ENCODE assay signal across 13 cellular contexts in the genomic region with DNA sequence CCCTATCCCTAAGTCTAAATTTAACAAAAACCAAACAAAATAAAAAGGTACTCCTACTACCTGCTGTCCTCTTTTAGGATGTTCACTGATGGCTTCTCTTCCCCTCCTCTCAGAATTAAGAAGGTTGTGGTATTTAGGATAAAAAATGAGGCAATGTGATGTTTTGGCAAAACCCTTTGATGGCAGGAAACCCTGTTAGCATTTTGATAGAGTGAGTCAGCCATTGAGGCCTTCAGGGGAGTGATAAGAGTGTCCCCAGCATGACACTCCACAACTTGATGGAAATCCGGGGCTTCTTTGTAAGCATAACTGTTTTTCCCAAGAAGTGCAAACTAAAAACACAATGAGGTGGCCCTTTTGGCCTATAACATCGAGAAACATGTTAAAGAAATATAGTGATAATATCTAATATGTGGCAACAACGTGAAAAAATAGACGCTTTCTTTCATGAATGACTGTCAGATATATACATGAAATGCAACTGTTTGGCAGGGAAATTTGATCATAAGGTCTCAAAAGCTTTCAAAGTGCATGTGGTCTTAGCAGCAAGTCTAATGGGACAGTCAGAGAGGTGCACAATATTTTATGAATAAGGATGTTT. TPM values are rescaled to one million over a fixed set of nuclear protein-coding genes. Genes with fewer than 3 reads are reported as not detected.
A peak's percentile ranks its signal among the peaks of the same experiment; 100 is the strongest.
DNase-seq lines count a peak whose midpoint lies in the region; ATAC-seq, FAIRE-seq and TF ChIP-seq lines count a peak whose summit lies in the region.
"Had no signal": no experiment of that assay in that cellular context is flagged by ENCODE, and none has a peak within 500 bp of the region (broad histone marks: within the 10 kb centered on the region; RNA-seq: fewer than 3 reads in every experiment).

No MANE protein-coding gene starts in this region.

- peak in 1 of 3 donors; percentile 37 for DNase-seq in CD4-positive, CD25-positive, alpha-beta regulatory T cell
- DNase-seq in HTR-8/SVneo (ENCODE audit: insufficient read length, low spot score), result peak; percentile 47
- DNase-seq in activated T-cell treated with anti-CD3 and anti-CD28 coated beads, Interleukin-2, amount 50 U/mL, for 72 hours, result no peak
- DNase-seq in foreskin fibroblast, result peak; percentile 52 to 74
- no peak for DNase-seq in middle frontal gyrus (ENCODE audit: extremely low spot score, low spot score)
- no peak for DNase-seq in MM.1S
- DNase-seq in activated CD4-positive, alpha-beta T cell treated with anti-CD3 and anti-CD28 coated beads for 4 hours, result no peak
- DNase-seq: DMS79 treated with DMSO at 0.1 percent for 48 hours, naive B cell, NCI-H524 treated with DMSO at 0.1 percent for 48 hours had no signal

- peak overlapping the region in 1 of 3 donors; percentile 40 for H3K27ac Mint-ChIP-seq in CD4-positive, CD25-positive, alpha-beta regulatory T cell
- H3K27ac Mint-ChIP-seq in activated T-cell treated with anti-CD3 and anti-CD28 coated beads, Interleukin-2, amount 50 U/mL, for 72 hours, result peak overlapping the region; percentile 45
- H3K27ac Mint-ChIP-seq: naive B cell had no signal

- H3K27ac ChIP-seq in CD4-positive, CD25-positive, alpha-beta regulatory T cell (ENCODE audit: insufficient read depth, low read length, poor library complexity, severe bottlenecking), result no peak overlapping the region
- H3K27ac ChIP-seq in MM.1S (ENCODE audit: low read length), result no peak overlapping the region
- H3K27ac ChIP-seq: gastroesophageal sphincter, tibial nerve had no signal

- H3K27me3 Mint-ChIP-seq in CD4-positive, CD25-positive, alpha-beta regulatory T cell, result no peaks in the 10 kb centered on the region
- no peaks in the 10 kb centered on the region for H3K27me3 Mint-ChIP-seq in activated T-cell treated with anti-CD3 and anti-CD28 coated beads, Interleukin-2, amount 50 U/mL, for 72 hours (ENCODE audit: low read depth)
- H3K27me3 Mint-ChIP-seq: naive B cell had no signal

- no peak overlapping the region for H3K4me3 ChIP-seq in CD4-positive, CD25-positive, alpha-beta regulatory T cell (ENCODE audit: low read depth, low read length)
- H3K4me3 ChIP-seq in foreskin fibroblast (ENCODE audit: low read depth in 1 of 2, low read length in 2 of 2) (no peak overlapping the region), MM.1S (ENCODE audit: low read length) (no peak overlapping the region)
- H3K4me3 ChIP-seq: gastroesophageal sphincter, tibial nerve had no signal

- H3K4me2 ChIP-seq in MM.1S (ENCODE audit: low read depth, low read length), result no peak overlapping the region

- ATAC-seq in CD4-positive, CD25-positive, alpha-beta regulatory T cell (ENCODE audit: low read depth in 2 of 2), result peak; percentile 48 to 56
- peak; percentile 32 to 55 for ATAC-seq in activated T-cell treated with anti-CD3 and anti-CD28 coated beads, Interleukin-2, amount 50 U/mL, for 72 hours (replicated peaks in 1 of 2)
- no peak for ATAC-seq in HG03432 (IDR thresholded peaks at IDR 0.05; ENCODE audit: unreplicated experiment)
- ATAC-seq: gastroesophageal sphincter had no signal

- TF ChIP-seq CTCF in foreskin fibroblast (IDR thresholded peaks at IDR 0.05; ENCODE audit: low read depth, low read length) (no peak), MM.1S (IDR thresholded peaks at IDR 0.05; ENCODE audit: low read length) (no peak)

- H3K4me3 Mint-ChIP-seq in CD4-positive, CD25-positive, alpha-beta regulatory T cell, result peak overlapping the region in 1 of 4 donors; percentile 70
- peak overlapping the region; percentile 32 to 53 for H3K4me3 Mint-ChIP-seq in activated T-cell treated with anti-CD3 and anti-CD28 coated beads, Interleukin-2, amount 50 U/mL, for 72 hours
- H3K4me3 Mint-ChIP-seq: naive B cell had no signal

- no peaks in the 10 kb centered on the region for H3K36me3 ChIP-seq in CD4-positive, CD25-positive, alpha-beta regulatory T cell (ENCODE audit: control insufficient read depth, insufficient read depth, low read length)
- no peaks in the 10 kb centered on the region for H3K36me3 ChIP-seq in MM.1S (replicated peaks; ENCODE audit: insufficient read depth, low read length)
- H3K36me3 ChIP-seq: gastroesophageal sphincter, tibial nerve had no signal

- peaks cover 19 to 50% (median 38%) of the 10 kb centered on the region in 4 donors for H3K4me1 Mint-ChIP-seq in CD4-positive, CD25-positive, alpha-beta regulatory T cell
- peaks cover 76% of the 10 kb centered on the region for H3K4me1 Mint-ChIP-seq in activated T-cell treated with anti-CD3 and anti-CD28 coated beads, Interleukin-2, amount 50 U/mL, for 72 hours (ENCODE audit: low read depth)

- H3K4me1 ChIP-seq in CD4-positive, CD25-positive, alpha-beta regulatory T cell (ENCODE audit: control insufficient read depth, insufficient read depth, low read length, poor library complexity, severe bottlenecking), result peaks cover 29% of the 10 kb centered on the region
- H3K4me1 ChIP-seq in MM.1S (ENCODE audit: low read length), result peaks cover 26% of the 10 kb centered on the region

- H3K9ac ChIP-seq in MM.1S (ENCODE audit: low read length), result no peak overlapping the region

- H3K9me2 ChIP-seq in MM.1S (replicated peaks; ENCODE audit: insufficient read depth, low read length), result no peaks in the 10 kb centered on the region

- no peaks in the 10 kb centered on the region for H3K27me3 ChIP-seq in CD4-positive, CD25-positive, alpha-beta regulatory T cell (ENCODE audit: control insufficient read depth, insufficient read depth, low read length)
- H3K27me3 ChIP-seq in MM.1S (replicated peaks; ENCODE audit: insufficient read depth, low read length), result no peaks in the 10 kb centered on the region
- H3K27me3 ChIP-seq: gastroesophageal sphincter, tibial nerve had no signal

- H3K79me2 ChIP-seq in MM.1S (ENCODE audit: low read length), result no peaks in the 10 kb centered on the region

- H2AFZ ChIP-seq in MM.1S (ENCODE audit: low read length), result no peak overlapping the region

- H3K9me3 ChIP-seq in CD4-positive, CD25-positive, alpha-beta regulatory T cell (ENCODE audit: control insufficient read depth in 2 of 2, low read length in 2 of 2), result no peaks in the 10 kb centered on the region
- no peaks in the 10 kb centered on the region for H3K9me3 ChIP-seq in MM.1S (replicated peaks; ENCODE audit: insufficient read depth, low read length)
- H3K9me3 ChIP-seq: gastroesophageal sphincter, tibial nerve had no signal

- peaks cover 23% of the 10 kb centered on the region for H3F3A ChIP-seq in MM.1S (ENCODE audit: insufficient read depth, low read length)

- peaks cover 0 to 2% (median 0%) of the 10 kb centered on the region in 7 donors for H3K9me3 Mint-ChIP-seq in CD4-positive, CD25-positive, alpha-beta regulatory T cell
- peaks cover 0 to 2% of the 10 kb centered on the region in 2 donors for H3K9me3 Mint-ChIP-seq in activated T-cell treated with anti-CD3 and anti-CD28 coated beads, Interleukin-2, amount 50 U/mL, for 72 hours
- H3K9me3 Mint-ChIP-seq: naive B cell had no signal

- no peaks in the 10 kb centered on the region for H4K20me1 ChIP-seq in MM.1S (ENCODE audit: insufficient read depth, low read length)

- FAIRE-seq in HTR-8/SVneo (lab: Jason Lieb, UNC), result no peak

- no peaks in the 10 kb centered on the region for H3K36me3 Mint-ChIP-seq in CD4-positive, CD25-positive, alpha-beta regulatory T cell
- peaks cover 1 to 6% of the 10 kb centered on the region in 2 donors for H3K36me3 Mint-ChIP-seq in activated T-cell treated with anti-CD3 and anti-CD28 coated beads, Interleukin-2, amount 50 U/mL, for 72 hours (ENCODE audit: insufficient read depth in 2 of 2)

RNA-seq across cellular contexts. Expression of a gene that starts 55.0 kb away (rescaled TPM):
- 1.6 TPM for total RNA-seq in CD4-positive, CD25-positive, alpha-beta regulatory T cell
- polyA plus RNA-seq in CD4-positive, CD25-positive, alpha-beta regulatory T cell, result 1 to 10 TPM in 1 of 4 donors, under 1 TPM in 1, not detected in 2; 0.37 to 1.3 TPM
- total RNA-seq in activated T-cell treated with anti-CD3 and anti-CD28 coated beads, Interleukin-2, amount 50 U/mL, for 72 hours, result under 1 TPM; 0.46 to 0.49 TPM

Comparison
In these comparisons a context has a peak if more than half of its experiments do, and no peak if none do; other contexts are left out.
1. DNase-seq: peak in HTR-8/SVneo (single experiment) and foreskin fibroblast (2 of 2); none in activated T-cell treated with anti-CD3 and anti-CD28 coated beads, Interleukin-2, amount 50 U/mL, for 72 hours (0 of 2), middle frontal gyrus (single experiment), MM.1S (single experiment) and activated CD4-positive, alpha-beta T cell treated with anti-CD3 and anti-CD28 coated beads for 4 hours (0 of 2).